ENCODE assay signal across 24 cellular contexts in the genomic region with DNA sequence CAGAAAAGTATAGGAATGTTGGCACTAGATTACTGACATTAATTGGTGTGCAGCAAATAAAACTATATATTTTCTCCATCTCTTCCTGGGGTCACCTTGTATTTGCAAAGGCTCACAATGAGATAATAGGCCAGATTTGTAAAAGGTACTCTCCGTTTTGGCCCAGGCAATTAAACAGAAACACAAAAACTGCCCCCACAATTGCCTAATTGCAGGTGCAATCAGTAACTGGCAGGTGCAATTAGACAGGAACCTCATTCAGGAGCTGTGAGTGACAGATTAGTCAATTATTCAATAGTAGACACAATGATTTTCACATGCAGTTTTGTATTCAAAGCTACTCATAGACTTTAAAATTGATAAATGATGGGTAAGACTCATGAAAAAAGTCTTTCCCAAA.
A peak's percentile ranks its signal among the peaks of the same experiment; 100 is the strongest.
DNase-seq lines count a peak whose midpoint lies in the region; TF ChIP-seq lines count a peak whose summit lies in the region.
"Had no signal": no experiment of that assay in that cellular context is flagged by ENCODE, and none has a peak within 500 bp of the region (broad histone marks: within the 10 kb centered on the region; RNA-seq: fewer than 3 reads in every experiment).

No MANE protein-coding gene starts in this region.

- H3K4me1 ChIP-seq in esophagus muscularis mucosa, result peaks cover 11 to 17% (median 15%) of the 10 kb centered on the region in 4 donors
- H3K4me1 ChIP-seq: breast epithelium, prostate gland had no signal

- no peak for TF ChIP-seq POLR2A in esophagus muscularis mucosa (IDR thresholded peaks at IDR 0.05; ENCODE audit: low read depth)

- no peak overlapping the region for H3K4me3 ChIP-seq in HL-60 (replicated peaks; ENCODE audit: insufficient read depth, low read length)
- no peak overlapping the region for H3K4me3 ChIP-seq in esophagus muscularis mucosa
- H3K4me3 ChIP-seq: breast epithelium, gastrocnemius medialis, prostate gland, tibial nerve had no signal

- 100% methylated on average over 1 of the region's 1 CpG for WGBS in esophagus muscularis mucosa

- no peaks in the 10 kb centered on the region for H3K9me3 ChIP-seq in esophagus muscularis mucosa
- H3K9me3 ChIP-seq: breast epithelium, gastrocnemius medialis, neutrophil, prostate gland, tibial nerve had no signal

- no peaks in the 10 kb centered on the region for H3K36me3 ChIP-seq in esophagus muscularis mucosa
- H3K36me3 ChIP-seq: breast epithelium, gastrocnemius medialis, neutrophil, prostate gland, tibial nerve had no signal

- no peaks in the 10 kb centered on the region for H3K27me3 ChIP-seq in HL-60 (ENCODE audit: insufficient read depth, poor library complexity, severe bottlenecking)
- no peaks in the 10 kb centered on the region for H3K27me3 ChIP-seq in esophagus muscularis mucosa
- H3K27me3 ChIP-seq: breast epithelium, gastrocnemius medialis, neutrophil, tibial nerve had no signal

- H3K27ac ChIP-seq in HL-60 (replicated peaks), result peak overlapping the region; percentile 75
- no peak overlapping the region for H3K27ac ChIP-seq in esophagus muscularis mucosa (replicated peaks in 1 of 4)
- H3K27ac ChIP-seq: breast epithelium, gastrocnemius medialis, neutrophil, tibial nerve had no signal

- intact Hi-C loops in esophagus muscularis mucosa (cut with DNase I), result no loop called here

- no peak for TF ChIP-seq CTCF in HL-60 (IDR thresholded peaks at IDR 0.05; ENCODE audit: insufficient read depth, low read length)
- no peak for TF ChIP-seq CTCF in esophagus muscularis mucosa (IDR thresholded peaks at IDR 0.05)

- no peak for TF ChIP-seq EP300 in esophagus muscularis mucosa (IDR thresholded peaks at IDR 0.05)

- DNase-seq in COR-L47 (lab: John Stamatoyannopoulos, UW) (peak; percentile 67), HL-60 (ENCODE audit: low read depth in 1 of 2, low spot score in 1 of 2) (no peak), NCI-H69 (lab: John Stamatoyannopoulos, UW) (peak; percentile 68), esophagus muscularis mucosa (ENCODE audit: extremely low spot score) (peak; percentile 31), anterior cingulate cortex (lab: John Stamatoyannopoulos, UW) (no peak), NOMO-1 (lab: John Stamatoyannopoulos, UW; ENCODE audit: unreplicated experiment in 2 of 2) (no peak)
- DNase-seq in activated CD4-positive, alpha-beta T cell treated with anti-CD3 and anti-CD28 coated beads for 4 hours, result no peak
- DNase-seq: activated CD4-positive, alpha-beta memory T cell treated with anti-CD3 and anti-CD28 coated beads, Interleukin-2, amount 10 ng/mL, durations not matched to agents 7 days and 5 days; activated CD4-positive, CD25-positive, alpha-beta regulatory T cell; activated T-cell treated with anti-CD3 and anti-CD28 coated beads for 4 hours; DMS53; gastrocnemius medialis; GDM1; kidney glomerular epithelial cell; MV-4-11; NCI-H2227 treated with DMSO at 0.1 percent for 48 hours; NCI-H82; stimulated activated CD4-positive, alpha-beta T cell treated with anti-CD3 and anti-CD28 coated beads, Interleukin-12 subunit alpha, Interleukin-12 subunit beta, amount 100 ng/mL, for 4 hours; stimulated activated CD4-positive, alpha-beta T cell treated with anti-CD3 and anti-CD28 coated beads, Interleukin-2, amount 100 ng/mL, for 48 hours; T-helper 1 cell had no signal

Comparison
In these comparisons a context has a peak if more than half of its experiments do, and no peak if none do; other contexts are left out.
1. DNase-seq: peak in COR-L47 (single experiment), NCI-H69 (single experiment) and esophagus muscularis mucosa (single experiment); none in HL-60 (0 of 2), anterior cingulate cortex (0 of 58), NOMO-1 (0 of 2) and activated CD4-positive, alpha-beta T cell treated with anti-CD3 and anti-CD28 coated beads for 4 hours (0 of 2).